Comparison of ENCODE assay signal across 1 cellular context in the genomic region with DNA sequence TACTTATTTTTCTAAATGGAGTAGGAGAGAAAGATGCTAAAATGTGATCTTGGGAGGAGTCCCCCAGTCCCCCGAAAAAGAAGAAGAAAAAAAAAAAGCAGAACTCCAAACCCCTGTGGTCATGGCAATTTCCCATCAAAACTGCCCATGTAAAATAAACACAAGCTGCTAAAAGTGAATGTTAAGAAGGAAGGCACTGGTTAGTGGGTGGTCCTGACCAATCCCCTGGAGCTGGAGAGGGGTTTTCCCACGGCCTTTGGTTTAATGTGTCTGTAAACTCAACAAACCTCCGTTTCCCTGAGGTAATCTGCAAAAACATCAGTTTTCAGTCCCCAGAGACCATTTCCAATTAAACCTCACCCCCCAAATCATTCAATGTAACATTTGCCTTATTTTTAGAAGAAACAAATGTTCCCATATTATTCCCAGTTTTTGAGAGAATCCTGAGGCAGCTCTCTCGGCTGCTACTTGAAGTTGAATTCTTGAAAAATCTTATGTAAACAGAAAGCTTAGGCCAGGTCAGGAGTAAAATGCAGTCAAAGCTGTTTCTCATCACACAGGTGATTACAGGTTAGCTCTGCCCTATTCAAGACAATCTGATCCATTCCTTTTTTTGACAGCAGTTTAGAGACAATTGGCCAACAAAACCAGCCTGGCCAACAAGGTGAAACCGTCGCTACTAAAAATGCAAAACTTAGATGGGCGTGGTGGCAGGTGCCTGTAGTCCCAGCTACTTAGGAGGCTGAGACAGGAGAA.
TF ChIP-seq lines count a peak whose summit lies in the region.

No MANE protein-coding gene starts in this region.

TF ChIP-seq in WTC11, 78 proteins besides CTCF, POLR2A, EP300 and RAD21 (continued from another document):
- TF ChIP-seq, protein P1, sequence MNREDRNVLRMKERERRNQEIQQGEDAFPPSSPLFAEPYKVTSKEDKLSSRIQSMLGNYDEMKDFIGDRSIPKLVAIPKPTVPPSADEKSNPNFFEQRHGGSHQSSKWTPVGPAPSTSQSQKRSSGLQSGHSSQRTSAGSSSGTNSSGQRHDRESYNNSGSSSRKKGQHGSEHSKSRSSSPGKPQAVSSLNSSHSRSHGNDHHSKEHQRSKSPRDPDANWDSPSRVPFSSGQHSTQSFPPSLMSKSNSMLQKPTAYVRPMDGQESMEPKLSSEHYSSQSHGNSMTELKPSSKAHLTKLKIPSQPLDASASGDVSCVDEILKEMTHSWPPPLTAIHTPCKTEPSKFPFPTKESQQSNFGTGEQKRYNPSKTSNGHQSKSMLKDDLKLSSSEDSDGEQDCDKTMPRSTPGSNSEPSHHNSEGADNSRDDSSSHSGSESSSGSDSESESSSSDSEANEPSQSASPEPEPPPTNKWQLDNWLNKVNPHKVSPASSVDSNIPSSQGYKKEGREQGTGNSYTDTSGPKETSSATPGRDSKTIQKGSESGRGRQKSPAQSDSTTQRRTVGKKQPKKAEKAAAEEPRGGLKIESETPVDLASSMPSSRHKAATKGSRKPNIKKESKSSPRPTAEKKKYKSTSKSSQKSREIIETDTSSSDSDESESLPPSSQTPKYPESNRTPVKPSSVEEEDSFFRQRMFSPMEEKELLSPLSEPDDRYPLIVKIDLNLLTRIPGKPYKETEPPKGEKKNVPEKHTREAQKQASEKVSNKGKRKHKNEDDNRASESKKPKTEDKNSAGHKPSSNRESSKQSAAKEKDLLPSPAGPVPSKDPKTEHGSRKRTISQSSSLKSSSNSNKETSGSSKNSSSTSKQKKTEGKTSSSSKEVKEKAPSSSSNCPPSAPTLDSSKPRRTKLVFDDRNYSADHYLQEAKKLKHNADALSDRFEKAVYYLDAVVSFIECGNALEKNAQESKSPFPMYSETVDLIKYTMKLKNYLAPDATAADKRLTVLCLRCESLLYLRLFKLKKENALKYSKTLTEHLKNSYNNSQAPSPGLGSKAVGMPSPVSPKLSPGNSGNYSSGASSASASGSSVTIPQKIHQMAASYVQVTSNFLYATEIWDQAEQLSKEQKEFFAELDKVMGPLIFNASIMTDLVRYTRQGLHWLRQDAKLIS (CRISPR knock-in tag; IDR thresholded peaks at IDR 0.05; ENCODE audit: borderline replicate concordance): no peak
- TF ChIP-seq RORB (CRISPR knock-in tag; IDR thresholded peaks at IDR 0.05) (no peak), ATF2 (CRISPR knock-in tag; IDR thresholded peaks at IDR 0.05; ENCODE audit: borderline replicate concordance, low read depth) (no peak), ELF4 (CRISPR knock-in tag; IDR thresholded peaks at IDR 0.05; ENCODE audit: low read depth) (no peak), ZNF138 (CRISPR knock-in tag; conservative IDR thresholded peaks at IDR 0.05) (no peak), NFE2L1 (CRISPR knock-in tag; IDR thresholded peaks at IDR 0.05) (no peak), E2F1 (CRISPR knock-in tag; IDR thresholded peaks at IDR 0.05) (no peak), ZNF396 (CRISPR knock-in tag; IDR thresholded peaks at IDR 0.05; ENCODE audit: borderline replicate concordance) (no peak), ERG (CRISPR knock-in tag; IDR thresholded peaks at IDR 0.05) (no peak), NR2C2 (CRISPR knock-in tag; IDR thresholded peaks at IDR 0.05) (no peak), ZMAT4 (CRISPR knock-in tag; IDR thresholded peaks at IDR 0.05) (no peak), GTF2I (CRISPR knock-in tag; conservative IDR thresholded peaks at IDR 0.05) (no peak)
- TF ChIP-seq, protein P2, sequence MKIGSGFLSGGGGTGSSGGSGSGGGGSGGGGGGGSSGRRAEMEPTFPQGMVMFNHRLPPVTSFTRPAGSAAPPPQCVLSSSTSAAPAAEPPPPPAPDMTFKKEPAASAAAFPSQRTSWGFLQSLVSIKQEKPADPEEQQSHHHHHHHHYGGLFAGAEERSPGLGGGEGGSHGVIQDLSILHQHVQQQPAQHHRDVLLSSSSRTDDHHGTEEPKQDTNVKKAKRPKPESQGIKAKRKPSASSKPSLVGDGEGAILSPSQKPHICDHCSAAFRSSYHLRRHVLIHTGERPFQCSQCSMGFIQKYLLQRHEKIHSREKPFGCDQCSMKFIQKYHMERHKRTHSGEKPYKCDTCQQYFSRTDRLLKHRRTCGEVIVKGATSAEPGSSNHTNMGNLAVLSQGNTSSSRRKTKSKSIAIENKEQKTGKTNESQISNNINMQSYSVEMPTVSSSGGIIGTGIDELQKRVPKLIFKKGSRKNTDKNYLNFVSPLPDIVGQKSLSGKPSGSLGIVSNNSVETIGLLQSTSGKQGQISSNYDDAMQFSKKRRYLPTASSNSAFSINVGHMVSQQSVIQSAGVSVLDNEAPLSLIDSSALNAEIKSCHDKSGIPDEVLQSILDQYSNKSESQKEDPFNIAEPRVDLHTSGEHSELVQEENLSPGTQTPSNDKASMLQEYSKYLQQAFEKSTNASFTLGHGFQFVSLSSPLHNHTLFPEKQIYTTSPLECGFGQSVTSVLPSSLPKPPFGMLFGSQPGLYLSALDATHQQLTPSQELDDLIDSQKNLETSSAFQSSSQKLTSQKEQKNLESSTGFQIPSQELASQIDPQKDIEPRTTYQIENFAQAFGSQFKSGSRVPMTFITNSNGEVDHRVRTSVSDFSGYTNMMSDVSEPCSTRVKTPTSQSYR (CRISPR knock-in tag; IDR thresholded peaks at IDR 0.05): no peak
TF ChIP-seq in WTC11: peak in this region for 0.
